ENCODE assay signal across 12 cellular contexts in the genomic region with DNA sequence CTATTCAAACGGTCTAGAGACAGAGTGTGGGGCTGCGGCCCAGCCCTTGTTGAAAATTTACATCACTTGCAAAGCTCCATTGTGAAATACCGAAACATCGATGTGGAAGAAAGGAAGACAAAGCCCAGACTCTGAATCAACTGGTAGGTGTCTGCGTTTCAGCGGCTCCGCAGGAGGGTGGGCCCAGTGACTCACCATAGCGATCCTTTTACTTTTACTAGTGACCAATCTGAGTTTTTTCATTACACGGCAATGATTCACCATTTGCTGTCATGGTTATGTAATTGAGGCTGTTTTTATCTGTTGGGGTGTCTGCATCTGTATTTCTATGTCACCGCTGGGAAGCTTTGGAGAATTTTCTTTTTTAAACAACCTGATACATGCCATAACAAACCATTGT.
DNase-seq lines count a peak whose midpoint lies in the region; ATAC-seq and TF ChIP-seq lines count a peak whose summit lies in the region.
"Had no signal": no experiment of that assay in that cellular context is flagged by ENCODE, and none has a peak within 500 bp of the region (broad histone marks: within the 10 kb centered on the region; RNA-seq: fewer than 3 reads in every experiment).

No MANE protein-coding gene starts in this region.

- H3K27me3 ChIP-seq in heart left ventricle, result no peaks in the 10 kb centered on the region
- H3K27me3 ChIP-seq: BE2C, upper lobe of right lung had no signal

- H3K36me3 ChIP-seq in heart left ventricle, result no peaks in the 10 kb centered on the region
- H3K36me3 ChIP-seq: BE2C, upper lobe of right lung had no signal

- no peak overlapping the region for H3K27ac ChIP-seq in heart left ventricle
- H3K27ac ChIP-seq: upper lobe of right lung had no signal

- TF ChIP-seq CTCF in heart left ventricle (IDR thresholded peaks at IDR 0.05) (no peak), fibroblast of the aortic adventitia (IDR thresholded peaks at IDR 0.05; ENCODE audit: insufficient read depth, low read length) (no peak)

- no peaks in the 10 kb centered on the region for H3K4me1 ChIP-seq in heart left ventricle
- H3K4me1 ChIP-seq: BE2C, upper lobe of right lung had no signal

- H3K4me3 ChIP-seq in heart left ventricle, result no peak overlapping the region
- H3K4me3 ChIP-seq in fibroblast of the aortic adventitia (ENCODE audit: low read depth, low read length), result no peak overlapping the region
- H3K4me3 ChIP-seq: upper lobe of right lung had no signal

- ATAC-seq in heart left ventricle (no peak), HG02884 (IDR thresholded peaks at IDR 0.05; ENCODE audit: unreplicated experiment) (no peak)
- ATAC-seq: upper lobe of right lung had no signal

- intact Hi-C loops in cardiac septum (cut with DNase I), result no loop called here
- intact Hi-C loops in heart left ventricle (cut with DNase I), result no loop called here

- H3K9me3 ChIP-seq in heart left ventricle, result peaks cover 0 to 38% (median 25%) of the 10 kb centered on the region in 12 donors
- H3K9me3 ChIP-seq: BE2C had no signal

- TF ChIP-seq POLR2A in heart left ventricle (IDR thresholded peaks at IDR 0.05), result no peak

- 94 to 97% (median 95%) methylated on average over 10 of the region's 10 CpGs for WGBS in heart left ventricle, 4 donors

- DNase-seq in cardiac septum (ENCODE audit: low spot score) (peak; percentile 46), heart left ventricle (no peak), RKO (ENCODE audit: low spot score) (peak; percentile 98), fibroblast of the aortic adventitia (ENCODE audit: low read depth) (peak; percentile 84), NCI-H1105 treated with DMSO at 0.1 percent for 48 hours (lab: John Stamatoyannopoulos, UW) (no peak), NCI-H345 treated with DMSO at 0.1 percent for 48 hours (lab: John Stamatoyannopoulos, UW; ENCODE audit: unreplicated experiment) (no peak)
- DNase-seq in activated naive CD4-positive, alpha-beta T cell (lab: John Stamatoyannopoulos, UW), result no peak
- DNase-seq: BE2C, kidney glomerular epithelial cell, NCI-H1092 had no signal

Comparison
In these comparisons a context has a peak if more than half of its experiments do, and no peak if none do; other contexts are left out.
1. DNase-seq: peak in cardiac septum (single experiment), RKO (single experiment) and fibroblast of the aortic adventitia (single experiment); none in heart left ventricle (0 of 5), NCI-H1105 treated with DMSO at 0.1 percent for 48 hours (single experiment), activated naive CD4-positive, alpha-beta T cell (0 of 4) and NCI-H345 treated with DMSO at 0.1 percent for 48 hours (single experiment).